10 cellular contexts compared by ENCODE assay signal in the genomic region with DNA sequence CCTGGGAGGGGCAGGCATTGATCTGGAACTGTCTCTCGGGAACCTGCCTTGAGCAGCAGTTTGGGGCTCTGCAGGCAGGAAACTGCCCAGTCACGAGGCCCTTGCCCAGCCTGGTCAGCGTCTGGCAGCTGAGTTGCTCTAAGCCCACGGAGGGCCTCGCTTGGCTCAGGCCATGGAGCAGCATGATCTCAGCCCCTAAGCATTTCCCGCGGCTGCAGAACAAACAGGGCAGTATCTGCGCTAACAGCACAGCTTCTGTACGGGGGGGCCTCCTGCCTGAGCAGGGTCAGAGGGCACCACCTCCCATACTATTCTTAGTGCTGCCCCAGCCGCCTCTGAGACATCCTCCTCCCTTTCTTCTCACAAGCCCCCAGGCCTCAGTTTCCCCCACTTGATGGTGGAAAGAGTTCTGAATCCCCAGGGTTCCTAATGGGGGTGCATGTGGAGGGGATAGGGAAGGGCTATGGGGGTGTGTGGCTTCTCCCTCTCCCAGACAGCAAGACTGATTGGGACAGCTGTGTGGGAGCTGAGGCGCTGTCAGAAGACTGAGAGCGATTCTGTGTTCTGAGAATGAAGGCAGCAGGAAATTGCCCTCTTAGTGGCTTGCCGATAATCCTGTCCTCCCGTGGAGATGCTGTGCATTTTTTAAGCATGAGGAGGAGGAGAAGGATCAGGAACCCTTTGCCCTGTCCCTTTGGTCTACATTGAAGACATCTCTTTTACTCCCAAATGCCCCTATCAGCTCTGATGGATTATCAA. TPM values are rescaled to one million over a fixed set of nuclear protein-coding genes. Genes with fewer than 3 reads are reported as not detected.
DNase-seq lines count a peak whose midpoint lies in the region; ATAC-seq and TF ChIP-seq lines count a peak whose summit lies in the region.
"Had no signal": no experiment of that assay in that cellular context is flagged by ENCODE, and none has a peak within 500 bp of the region (broad histone marks: within the 10 kb centered on the region; RNA-seq: fewer than 3 reads in every experiment).

No MANE protein-coding gene starts in this region.

- no peak for TF ChIP-seq POLR2A in adrenal gland (IDR thresholded peaks at IDR 0.05)

- 54 to 68% (median 63%) methylated on average over 4 to 14 of the region's 14 CpGs for WGBS in adrenal gland, 4 donors

- no peaks in the 10 kb centered on the region for H3K4me1 Mint-ChIP-seq in activated T-helper 1 cell treated with anti-CD3 and anti-CD28 coated beads, Interleukin-12 subunit alpha, Interleukin-12 subunit beta, Interleukin-2, Interleukin-4 antibody, amounts not matched to agents 30 ng/mL and 10 ng/mL and 1 ng/mL, durations not matched to agents 14 hours and 24 hours and 36 hours (ENCODE audit: low read depth)

- no peaks in the 10 kb centered on the region for H3K9me3 ChIP-seq in adrenal gland (replicated peaks in 1 of 3)
- H3K9me3 ChIP-seq in osteoblast (ENCODE audit: low read depth, low read length), result no peaks in the 10 kb centered on the region

- H3K4me3 ChIP-seq in AG10803 (ENCODE audit: low read length), result no peak overlapping the region
- H3K4me3 ChIP-seq in adrenal gland, result no peak overlapping the region
- H3K4me3 ChIP-seq in osteoblast (ENCODE audit: insufficient read depth, low read length), result peak overlapping the region; percentile 37

- H3K27ac ChIP-seq in adrenal gland (peak overlapping the region in 2 of 5 donors; percentile 58 to 77), osteoblast (ENCODE audit: low read depth, low read length) (peak overlapping the region; percentile 99)
- H3K27ac ChIP-seq: foreskin keratinocyte had no signal

- H3K36me3 Mint-ChIP-seq in activated T-helper 1 cell treated with anti-CD3 and anti-CD28 coated beads, Interleukin-12 subunit alpha, Interleukin-12 subunit beta, Interleukin-2, Interleukin-4 antibody, amounts not matched to agents 30 ng/mL and 10 ng/mL and 1 ng/mL, durations not matched to agents 14 hours and 24 hours and 36 hours (ENCODE audit: low read depth), result no peaks in the 10 kb centered on the region

- H3K4me1 ChIP-seq in adrenal gland (replicated peaks in 1 of 2) (no peaks in the 10 kb centered on the region), osteoblast (ENCODE audit: insufficient read depth, low read length) (peaks cover 64% of the 10 kb centered on the region)
- H3K4me1 ChIP-seq: foreskin keratinocyte had no signal

- no peaks in the 10 kb centered on the region for H3K79me2 ChIP-seq in osteoblast (ENCODE audit: insufficient read depth, low read length)

- no peaks in the 10 kb centered on the region for H3K27me3 ChIP-seq in adrenal gland
- H3K27me3 ChIP-seq in osteoblast (ENCODE audit: insufficient read depth, low read length), result no peaks in the 10 kb centered on the region

- no peaks in the 10 kb centered on the region for H3K9me3 Mint-ChIP-seq in activated T-helper 1 cell treated with anti-CD3 and anti-CD28 coated beads, Interleukin-12 subunit alpha, Interleukin-12 subunit beta, Interleukin-2, Interleukin-4 antibody, amounts not matched to agents 30 ng/mL and 10 ng/mL and 1 ng/mL, durations not matched to agents 14 hours and 24 hours and 36 hours

- no peak overlapping the region for H3K4me3 Mint-ChIP-seq in activated T-helper 1 cell treated with anti-CD3 and anti-CD28 coated beads, Interleukin-12 subunit alpha, Interleukin-12 subunit beta, Interleukin-2, Interleukin-4 antibody, amounts not matched to agents 30 ng/mL and 10 ng/mL and 1 ng/mL, durations not matched to agents 14 hours and 24 hours and 36 hours

- peaks cover 6% of the 10 kb centered on the region for H3K27me3 Mint-ChIP-seq in activated T-helper 1 cell treated with anti-CD3 and anti-CD28 coated beads, Interleukin-12 subunit alpha, Interleukin-12 subunit beta, Interleukin-2, Interleukin-4 antibody, amounts not matched to agents 30 ng/mL and 10 ng/mL and 1 ng/mL, durations not matched to agents 14 hours and 24 hours and 36 hours (ENCODE audit: insufficient read depth)

- H4K20me1 ChIP-seq in osteoblast (ENCODE audit: insufficient read depth, low read length), result no peaks in the 10 kb centered on the region

- DNase-seq in AG10803 (ENCODE audit: low read depth) (peak; percentile 94), adrenal gland (peak; percentile 39 to 78 (median 54)), Right ventricle myocardium superior (peak; percentile 87), osteoblast (ENCODE audit: insufficient read length, low spot score, missing footprints) (peak; percentile 96), NCI-H2227 treated with DMSO at 0.1 percent for 48 hours (lab: John Stamatoyannopoulos, UW) (no peak), Kasumi-1 (lab: John Stamatoyannopoulos, UW) (no peak)
- DNase-seq in activated T-helper 1 cell treated with anti-CD3 and anti-CD28 coated beads, Interleukin-12 subunit alpha, Interleukin-12 subunit beta, Interleukin-2, Interleukin-4 antibody, amounts not matched to agents 30 ng/mL and 10 ng/mL and 1 ng/mL, durations not matched to agents 14 hours and 24 hours and 36 hours (ENCODE audit: low spot score), result no peak
- DNase-seq: foreskin keratinocyte, SW 1271 had no signal

- peak overlapping the region; percentile 33 for H2AFZ ChIP-seq in osteoblast (ENCODE audit: low read length)

- H3K27ac Mint-ChIP-seq in activated T-helper 1 cell treated with anti-CD3 and anti-CD28 coated beads, Interleukin-12 subunit alpha, Interleukin-12 subunit beta, Interleukin-2, Interleukin-4 antibody, amounts not matched to agents 30 ng/mL and 10 ng/mL and 1 ng/mL, durations not matched to agents 14 hours and 24 hours and 36 hours, result no peak overlapping the region

- peak; percentile 90 for ATAC-seq in Right ventricle myocardium superior (ENCODE audit: poor library complexity)
- ATAC-seq in HG03097 (IDR thresholded peaks at IDR 0.05; ENCODE audit: low FRiP score, unreplicated experiment), result no peak
- ATAC-seq: foreskin keratinocyte had no signal

- H3K4me2 ChIP-seq in osteoblast (ENCODE audit: insufficient read depth, low read length), result peak overlapping the region; percentile 63

- TF ChIP-seq CTCF in AG10803 (conservative IDR thresholded peaks at IDR 0.05; ENCODE audit: low read length) (no peak), adrenal gland (IDR thresholded peaks at IDR 0.05) (no peak), osteoblast (IDR thresholded peaks at IDR 0.05; ENCODE audit: extremely low read depth, low read depth, low read length) (no peak)

- peaks cover 0 to 13% of the 10 kb centered on the region in 2 donors for H3K36me3 ChIP-seq in adrenal gland (replicated peaks in 1 of 2)
- peaks cover 11% of the 10 kb centered on the region for H3K36me3 ChIP-seq in osteoblast (ENCODE audit: insufficient read depth, low read length)

- intact Hi-C loops in adrenal gland (cut with DNase I) (loop anchor here in 1 of 2 donors (10.0 kb wide), 1 partner anchor 523 kb away; no protein-coding TSS in a partner anchor), Right ventricle myocardium superior (cut with DNase I) (no loop called here)
- intact Hi-C loops in activated T-helper 1 cell treated with anti-CD3 and anti-CD28 coated beads, Interleukin-12 subunit alpha, Interleukin-12 subunit beta, Interleukin-2, Interleukin-4 antibody, amounts not matched to agents 30 ng/mL and 10 ng/mL and 1 ng/mL, durations not matched to agents 14 hours and 24 hours and 36 hours (cut with micrococcal nuclease), result no loop called here

RNA-seq across cellular contexts. Expression of gene MOCS1, which starts 46.4 kb away (rescaled TPM):
- total RNA-seq in adrenal gland (10 to 100 TPM; 24.3 to 41.4 (median 28.1) TPM), Right ventricle myocardium superior (29.7 TPM), osteoblast (25.3 and 28.3 TPM in 2 replicates)
- 10 to 100 TPM; 10.2 to 22.7 (median 15.4) TPM for polyA plus RNA-seq in adrenal gland
- 0.31 and 1.2 TPM in 2 replicates for total RNA-seq in activated T-helper 1 cell treated with anti-CD3 and anti-CD28 coated beads, Interleukin-12 subunit alpha, Interleukin-12 subunit beta, Interleukin-2, Interleukin-4 antibody, amounts not matched to agents 30 ng/mL and 10 ng/mL and 1 ng/mL, durations not matched to agents 14 hours and 24 hours and 36 hours

Comparison
In these comparisons a context has a peak if more than half of its experiments do, and no peak if none do; other contexts are left out.
1. DNase-seq: peak in AG10803 (single experiment), adrenal gland (7 of 7), Right ventricle myocardium superior (single experiment) and osteoblast (single experiment); none in NCI-H2227 treated with DMSO at 0.1 percent for 48 hours (single experiment), activated T-helper 1 cell treated with anti-CD3 and anti-CD28 coated beads, Interleukin-12 subunit alpha, Interleukin-12 subunit beta, Interleukin-2, Interleukin-4 antibody, amounts not matched to agents 30 ng/mL and 10 ng/mL and 1 ng/mL, durations not matched to agents 14 hours and 24 hours and 36 hours (single experiment) and Kasumi-1 (0 of 2).
2. RNA of gene MOCS1, which starts 46.4 kb away (total RNA-seq): 29.7 TPM in Right ventricle myocardium superior (single experiment), 24.3 to 41.4 TPM in adrenal gland and 25.3 to 28.3 TPM in osteoblast; 0.31 to 1.2 TPM in activated T-helper 1 cell treated with anti-CD3 and anti-CD28 coated beads, Interleukin-12 subunit alpha, Interleukin-12 subunit beta, Interleukin-2, Interleukin-4 antibody, amounts not matched to agents 30 ng/mL and 10 ng/mL and 1 ng/mL, durations not matched to agents 14 hours and 24 hours and 36 hours; every median in the first group is over 10 times any median in the second.